Comparison of ENCODE assay signal across 31 cellular contexts in genomic region chr16:68214726-68215125, GRCh38. TPM values are rescaled to one million over a fixed set of nuclear protein-coding genes. Genes with fewer than 3 reads are reported as not detected.
DNase-seq lines count a peak whose midpoint lies in the region; ATAC-seq and TF ChIP-seq lines count a peak whose summit lies in the region.
"Had no signal": no experiment of that assay in that cellular context is flagged by ENCODE, and none has a peak within 500 bp of the region (broad histone marks: within the 10 kb centered on the region; RNA-seq: fewer than 3 reads in every experiment).

No MANE protein-coding gene starts in this region.

- no peaks in the 10 kb centered on the region for H3K9me3 ChIP-seq in CD8-positive, alpha-beta T cell (ENCODE audit: low read length)
- no peaks in the 10 kb centered on the region for H3K9me3 ChIP-seq in psoas muscle
- H3K9me3 ChIP-seq in transverse colon: no peaks in the 10 kb centered on the region
- H3K9me3 ChIP-seq: A549, tibial artery had no signal

- H3K4me1 Mint-ChIP-seq in activated T-cell treated with anti-CD3 and anti-CD28 coated beads, Interleukin-2, amount 50 U/mL, for 24 hours (ENCODE audit: low read depth): peaks cover 46% of the 10 kb centered on the region
- H3K4me1 Mint-ChIP-seq in activated T-cell treated with anti-CD3 and anti-CD28 coated beads, Interleukin-2, amount 50 U/mL, for 4 hours (ENCODE audit: low read depth): peaks cover 34% of the 10 kb centered on the region
- H3K4me1 Mint-ChIP-seq in CD8-positive, alpha-beta T cell (ENCODE audit: low read depth): peaks cover 48% of the 10 kb centered on the region
- peaks cover 17% of the 10 kb centered on the region for H3K4me1 Mint-ChIP-seq in central memory CD8-positive, alpha-beta T cell
- H3K4me1 Mint-ChIP-seq: mesothelial cell of epicardium, WTC11 had no signal

- H3K36me3 ChIP-seq in CD8-positive, alpha-beta T cell (ENCODE audit: insufficient read depth, low read length): peaks cover 5% of the 10 kb centered on the region
- H3K36me3 ChIP-seq in psoas muscle (ENCODE audit: insufficient read depth in 1 of 2, low read depth in 1 of 2) (peaks cover under 1 to 16% of the 10 kb centered on the region in 2 donors), transverse colon (no peaks in the 10 kb centered on the region)

- H3K4me3 ChIP-seq in CD8-positive, alpha-beta T cell (ENCODE audit: low read depth, low read length): no peak overlapping the region
- H3K4me3 ChIP-seq in psoas muscle: no peak overlapping the region
- no peak overlapping the region for H3K4me3 ChIP-seq in transverse colon
- H3K4me3 ChIP-seq: A549, tibial artery had no signal

- no peaks in the 10 kb centered on the region for H3K27me3 ChIP-seq in CD8-positive, alpha-beta T cell (ENCODE audit: insufficient read depth, low read length)
- no peaks in the 10 kb centered on the region for H3K27me3 ChIP-seq in psoas muscle (ENCODE audit: insufficient read depth in 3 of 3, low read length in 2 of 3)
- H3K27me3 ChIP-seq in transverse colon: no peaks in the 10 kb centered on the region
- H3K27me3 ChIP-seq: tibial artery had no signal

- CTCF ChIA-PET in CD8-positive, alpha-beta T cell (lab: Charles Lee): interaction anchor here (1.0 kb wide), 1 partner anchor 121 kb away, joined by 5 read pairs; no protein-coding TSS in a partner anchor

- H3K36me3 Mint-ChIP-seq in activated T-cell treated with anti-CD3 and anti-CD28 coated beads, Interleukin-2, amount 50 U/mL, for 24 hours (ENCODE audit: low read depth): peaks cover 52% of the 10 kb centered on the region
- peaks cover 5% of the 10 kb centered on the region for H3K36me3 Mint-ChIP-seq in activated T-cell treated with anti-CD3 and anti-CD28 coated beads, Interleukin-2, amount 50 U/mL, for 4 hours (ENCODE audit: insufficient read depth)
- peaks cover 32% of the 10 kb centered on the region for H3K36me3 Mint-ChIP-seq in CD8-positive, alpha-beta T cell
- H3K36me3 Mint-ChIP-seq in central memory CD8-positive, alpha-beta T cell (ENCODE audit: insufficient read depth): peaks cover 36% of the 10 kb centered on the region

- TF ChIP-seq EP300 in transverse colon (IDR thresholded peaks at IDR 0.05; ENCODE audit: low read depth): no peak

- TF ChIP-seq POLR2A in transverse colon (IDR thresholded peaks at IDR 0.05): no peak

- peak overlapping the region; percentile 67 for H3K27ac Mint-ChIP-seq in activated T-cell treated with anti-CD3 and anti-CD28 coated beads, Interleukin-2, amount 50 U/mL, for 24 hours
- peak overlapping the region; percentile 87 for H3K27ac Mint-ChIP-seq in CD8-positive, alpha-beta T cell
- peak overlapping the region; percentile 41 for H3K27ac Mint-ChIP-seq in central memory CD8-positive, alpha-beta T cell (ENCODE audit: low read depth)
- H3K27ac Mint-ChIP-seq: HFFc6 had no signal

- no peak for DNase-seq in activated T-cell treated with anti-CD3 and anti-CD28 coated beads, Interleukin-2, amount 50 U/mL, for 24 hours
- DNase-seq in activated T-cell treated with anti-CD3 and anti-CD28 coated beads, Interleukin-2, amount 50 U/mL, for 4 hours: no peak
- no peak for DNase-seq in CD8-positive, alpha-beta T cell
- no peak for DNase-seq in central memory CD8-positive, alpha-beta T cell (ENCODE audit: low spot score in 2 of 2)
- DNase-seq in psoas muscle (no peak), transverse colon (no peak)
- no peak for DNase-seq in activated effector memory CD4-positive, alpha-beta T cell treated with anti-CD3 and anti-CD28 coated beads, Interleukin-2, amount 50 U/mL, for 16 hours
- DNase-seq: activated CD4-positive, alpha-beta T cell treated with anti-CD3 and anti-CD28 coated beads, Interleukin-2, amount 50 U/mL, for 4 hours; caudate nucleus; DMS153; erythroblast; GOT3; HFFc6; MM.1S; naive B cell; NCI-H1105 treated with DMSO at 0.1 percent for 48 hours; NCI-H187 treated with DMSO at 0.1 percent for 48 hours; NCI-H2171 treated with DMSO at 0.1 percent for 48 hours; NCI-H510A treated with DMSO at 0.1 percent for 48 hours; RPMI8226; small intestine; stimulated activated naive CD8-positive, alpha-beta T cell treated with anti-CD3 and anti-CD28 coated beads, Interleukin-15, Interleukin-2, amounts not matched to agents 100 U/mL and 50 U/mL, for 24 hours; T-helper 1 cell; tibial artery had no signal

- no peaks in the 10 kb centered on the region for H3K9me3 Mint-ChIP-seq in activated T-cell treated with anti-CD3 and anti-CD28 coated beads, Interleukin-2, amount 50 U/mL, for 24 hours
- H3K9me3 Mint-ChIP-seq in activated T-cell treated with anti-CD3 and anti-CD28 coated beads, Interleukin-2, amount 50 U/mL, for 4 hours: no peaks in the 10 kb centered on the region
- H3K9me3 Mint-ChIP-seq in CD8-positive, alpha-beta T cell: no peaks in the 10 kb centered on the region
- no peaks in the 10 kb centered on the region for H3K9me3 Mint-ChIP-seq in central memory CD8-positive, alpha-beta T cell
- H3K9me3 Mint-ChIP-seq: activated T-helper 17 cell treated with anti-CD3 and anti-CD28 coated beads, Interleukin-2, amount 50 U/mL, for 72 hours; HFFc6; mesothelial cell of epicardium; naive B cell; WTC11 had no signal

- H3K27me3 Mint-ChIP-seq in activated T-cell treated with anti-CD3 and anti-CD28 coated beads, Interleukin-2, amount 50 U/mL, for 24 hours: no peaks in the 10 kb centered on the region
- no peaks in the 10 kb centered on the region for H3K27me3 Mint-ChIP-seq in activated T-cell treated with anti-CD3 and anti-CD28 coated beads, Interleukin-2, amount 50 U/mL, for 4 hours (ENCODE audit: low read depth)
- no peaks in the 10 kb centered on the region for H3K27me3 Mint-ChIP-seq in CD8-positive, alpha-beta T cell (ENCODE audit: low read depth)
- H3K27me3 Mint-ChIP-seq in central memory CD8-positive, alpha-beta T cell: no peaks in the 10 kb centered on the region
- H3K27me3 Mint-ChIP-seq: activated T-helper 17 cell treated with anti-CD3 and anti-CD28 coated beads, Interleukin-2, amount 50 U/mL, for 72 hours; naive B cell had no signal

- no peak for TF ChIP-seq CTCF in CD8-positive, alpha-beta T cell (IDR thresholded peaks at IDR 0.05)
- TF ChIP-seq CTCF in psoas muscle (IDR thresholded peaks at IDR 0.05) (no peak), transverse colon (IDR thresholded peaks at IDR 0.05) (no peak)

- no peak overlapping the region for H3K4me3 Mint-ChIP-seq in activated T-cell treated with anti-CD3 and anti-CD28 coated beads, Interleukin-2, amount 50 U/mL, for 24 hours
- H3K4me3 Mint-ChIP-seq in activated T-cell treated with anti-CD3 and anti-CD28 coated beads, Interleukin-2, amount 50 U/mL, for 4 hours: no peak overlapping the region
- H3K4me3 Mint-ChIP-seq in CD8-positive, alpha-beta T cell: no peak overlapping the region
- no peak overlapping the region for H3K4me3 Mint-ChIP-seq in central memory CD8-positive, alpha-beta T cell
- H3K4me3 Mint-ChIP-seq: activated T-helper 17 cell treated with anti-CD3 and anti-CD28 coated beads, Interleukin-2, amount 50 U/mL, for 72 hours; HFFc6; mesothelial cell of epicardium; naive B cell; WTC11 had no signal

- no peak for ATAC-seq in activated T-cell treated with anti-CD3 and anti-CD28 coated beads, Interleukin-2, amount 50 U/mL, for 4 hours
- ATAC-seq in CD8-positive, alpha-beta T cell: no peak
- ATAC-seq in central memory CD8-positive, alpha-beta T cell (replicated peaks; ENCODE audit: extremely low read depth, poor library complexity, severe bottlenecking): no peak
- peak in 3 of 4 donors; percentile 40 to 64 (median 58) for ATAC-seq in psoas muscle
- ATAC-seq in HG03432 (IDR thresholded peaks at IDR 0.05; ENCODE audit: unreplicated experiment): no peak
- ATAC-seq: A549; stimulated activated naive CD8-positive, alpha-beta T cell treated with anti-CD3 and anti-CD28 coated beads, Interleukin-15, Interleukin-2, amounts not matched to agents 100 U/mL and 50 U/mL, for 24 hours; WTC11 had no signal

- in situ Hi-C loops in transverse colon (cut with MboI; ENCODE audit: low pct_ligation_motif_present in 1 of 4, low pct_unique_long_range_greater_than_20kb in 1 of 4, low sequenced_read_pairs in 3 of 4): no loop called here

- WGBS in psoas muscle, 3 donors: 41 to 62% (median 41%) methylated on average over 3 of the region's 3 CpGs
- WGBS in transverse colon (ENCODE audit: low coverage in 1 of 2), 2 donors: 67 to 85% methylated on average over 1 to 3 of the region's 3 CpGs

- H3K4me1 ChIP-seq in CD8-positive, alpha-beta T cell (ENCODE audit: insufficient read depth, low read length): peaks cover 24% of the 10 kb centered on the region
- H3K4me1 ChIP-seq in psoas muscle (peaks cover 6% of the 10 kb centered on the region), transverse colon (no peaks in the 10 kb centered on the region)
- H3K4me1 ChIP-seq: A549, tibial artery had no signal

- intact Hi-C loops in CD8-positive, alpha-beta T cell (cut with DNase I, micrococcal nuclease): no loop called here
- intact Hi-C loops in psoas muscle (cut with DNase I): no loop called here
- intact Hi-C loops in transverse colon (cut with DNase I; ENCODE audit: low total_unique reads): no loop called here

- POLR2A ChIA-PET in CD8-positive, alpha-beta T cell (lab: Charles Lee): no interaction called here

- H3K27ac ChIP-seq in CD8-positive, alpha-beta T cell (ENCODE audit: low read depth, low read length): no peak overlapping the region
- no peak overlapping the region for H3K27ac ChIP-seq in psoas muscle
- H3K27ac ChIP-seq in transverse colon: no peak overlapping the region
- H3K27ac ChIP-seq: A549, tibial artery had no signal

RNA-seq across cellular contexts. Expression of gene ESRP2, which starts 21.2 kb away (rescaled TPM):
- 1 to 10 TPM in 1 of 3 donors, under 1 TPM in 2; 0.53 to 1.3 (median 0.68) TPM for total RNA-seq in activated T-cell treated with anti-CD3 and anti-CD28 coated beads, Interleukin-2, amount 50 U/mL, for 4 hours
- total RNA-seq in CD8-positive, alpha-beta T cell: not detected
- not detected for total RNA-seq in psoas muscle
- under 1 TPM; 0.03 to 0.08 (median 0.05) TPM for polyA plus RNA-seq in psoas muscle
- total RNA-seq in transverse colon: 10 to 100 TPM; 61.3 to 87.5 (median 77.2) TPM
- total RNA-seq: OCI-LY7, SK-MEL-5 had no signal

RNA-seq across cellular contexts. Expression of gene PLA2G15, which starts 30.4 kb away (rescaled TPM):
- total RNA-seq in activated T-cell treated with anti-CD3 and anti-CD28 coated beads, Interleukin-2, amount 50 U/mL, for 4 hours: 10 to 100 TPM in 1 of 3 donors, 1 to 10 TPM in 2; 7.4 to 11.0 (median 7.9) TPM
- 1 to 10 TPM; 5.1 to 6.0 TPM for total RNA-seq in CD8-positive, alpha-beta T cell
- total RNA-seq in psoas muscle: 10 to 100 TPM; 28.0 to 65.0 (median 31.0) TPM
- 10 to 100 TPM; 13.0 to 31.7 (median 22.6) TPM for polyA plus RNA-seq in psoas muscle
- total RNA-seq in transverse colon: 10 to 100 TPM in 3 of 4 donors, 1 to 10 TPM in 1; 9.6 to 18.2 (median 15.0) TPM

RNA-seq across cellular contexts. Expression of gene SLC7A6, which starts 49.6 kb away (rescaled TPM):
- total RNA-seq in activated T-cell treated with anti-CD3 and anti-CD28 coated beads, Interleukin-2, amount 50 U/mL, for 4 hours: 100 to 1,000 TPM in 2 of 3 donors, 10 to 100 TPM in 1; 91.3 to 103 (median 103) TPM
- 100 to 1,000 TPM; 115 to 119 TPM for total RNA-seq in CD8-positive, alpha-beta T cell
- total RNA-seq in psoas muscle: 100 to 1,000 TPM in 1 of 4 donors, 10 to 100 TPM in 3; 25.6 to 217 (median 70.5) TPM
- polyA plus RNA-seq in psoas muscle: 10 to 100 TPM in 2 of 3 donors, 1 to 10 TPM in 1; 9.2 to 55.2 (median 36.4) TPM
- total RNA-seq in transverse colon: 100 to 1,000 TPM in 1 of 4 donors, 10 to 100 TPM in 3; 20.6 to 145 (median 31.4) TPM

Comparison
In these comparisons a context has a peak if more than half of its experiments do, and no peak if none do; other contexts are left out.
1. ATAC-seq: peak in psoas muscle (3 of 4); none in activated T-cell treated with anti-CD3 and anti-CD28 coated beads, Interleukin-2, amount 50 U/mL, for 4 hours (0 of 2), CD8-positive, alpha-beta T cell (single experiment), central memory CD8-positive, alpha-beta T cell (single experiment) and HG03432 (single experiment).
2. RNA of gene ESRP2, which starts 21.2 kb away (total RNA-seq): 61.3 to 87.5 TPM in transverse colon; 0.53 to 1.3 TPM in activated T-cell treated with anti-CD3 and anti-CD28 coated beads, Interleukin-2, amount 50 U/mL, for 4 hours, not detected in CD8-positive, alpha-beta T cell and not detected in psoas muscle; every median in the first group is over 10 times any median in the second.
3. Peak in every context shown above with its lines, with median percentiles within 50 percentile points of each other: H3K27ac Mint-ChIP-seq.